2 cellular contexts compared by ENCODE assay signal in the genomic region with DNA sequence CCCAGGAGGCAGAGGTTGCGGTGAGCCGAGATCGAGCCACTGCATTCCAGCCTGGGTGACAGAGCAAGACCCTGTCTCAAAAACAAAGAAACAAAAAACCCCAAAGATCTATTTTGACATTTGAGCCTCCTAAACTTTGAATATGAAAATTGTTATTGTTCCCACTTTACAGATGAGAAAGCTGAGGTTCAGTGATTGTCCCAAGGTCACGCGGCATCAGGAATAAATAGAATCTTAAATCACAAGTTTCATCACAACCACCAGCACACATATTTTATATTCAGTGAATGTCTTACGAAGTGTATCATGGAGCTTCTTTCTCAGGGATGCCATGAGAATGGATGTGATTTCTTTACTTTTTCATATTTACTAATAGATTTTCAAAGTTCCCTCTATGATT.
A peak's percentile ranks its signal among the peaks of the same experiment; 100 is the strongest.
TF ChIP-seq lines count a peak whose summit lies in the region.

No MANE protein-coding gene starts in this region.

TF ChIP-seq in K562, 482 proteins besides CTCF, POLR2A, EP300 and RAD21:
- TF ChIP-seq BACH1 (tag; IDR thresholded peaks at IDR 0.05), result no peak
- no peak for TF ChIP-seq GATAD2A (IDR thresholded peaks at IDR 0.05)
- TF ChIP-seq, protein P1, sequence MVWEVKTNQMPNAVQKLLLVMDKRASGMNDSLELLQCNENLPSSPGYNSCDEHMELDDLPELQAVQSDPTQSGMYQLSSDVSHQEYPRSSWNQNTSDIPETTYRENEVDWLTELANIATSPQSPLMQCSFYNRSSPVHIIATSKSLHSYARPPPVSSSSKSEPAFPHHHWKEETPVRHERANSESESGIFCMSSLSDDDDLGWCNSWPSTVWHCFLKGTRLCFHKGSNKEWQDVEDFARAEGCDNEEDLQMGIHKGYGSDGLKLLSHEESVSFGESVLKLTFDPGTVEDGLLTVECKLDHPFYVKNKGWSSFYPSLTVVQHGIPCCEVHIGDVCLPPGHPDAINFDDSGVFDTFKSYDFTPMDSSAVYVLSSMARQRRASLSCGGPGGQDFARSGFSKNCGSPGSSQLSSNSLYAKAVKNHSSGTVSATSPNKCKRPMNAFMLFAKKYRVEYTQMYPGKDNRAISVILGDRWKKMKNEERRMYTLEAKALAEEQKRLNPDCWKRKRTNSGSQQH (CRISPR knock-in tag; IDR thresholded peaks at IDR 0.05), result no peak
- TF ChIP-seq MYBL2 (IDR thresholded peaks at IDR 0.05; ENCODE audit: low read depth), result no peak
- TF ChIP-seq MYBL2 (CRISPR knock-in tag; IDR thresholded peaks at IDR 0.05; ENCODE audit: borderline replicate concordance), result no peak
- peak; percentile 66 for TF ChIP-seq RBM25 (IDR thresholded peaks at IDR 0.05; ENCODE audit: low read depth, low read length, severe bottlenecking)
TF ChIP-seq in K562: peak in this region for 1.

TF ChIP-seq in HepG2, 621 proteins besides CTCF, POLR2A, EP300 and RAD21:
- TF ChIP-seq ZNF629 (CRISPR knock-in tag; conservative IDR thresholded peaks at IDR 0.05), result peak; percentile 77
- TF ChIP-seq, protein P2, sequence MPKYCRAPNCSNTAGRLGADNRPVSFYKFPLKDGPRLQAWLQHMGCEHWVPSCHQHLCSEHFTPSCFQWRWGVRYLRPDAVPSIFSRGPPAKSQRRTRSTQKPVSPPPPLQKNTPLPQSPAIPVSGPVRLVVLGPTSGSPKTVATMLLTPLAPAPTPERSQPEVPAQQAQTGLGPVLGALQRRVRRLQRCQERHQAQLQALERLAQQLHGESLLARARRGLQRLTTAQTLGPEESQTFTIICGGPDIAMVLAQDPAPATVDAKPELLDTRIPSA (CRISPR knock-in tag; IDR thresholded peaks at IDR 0.05; ENCODE audit: borderline replicate concordance), result no peak
- no peak for TF ChIP-seq STAT5B (CRISPR knock-in tag; IDR thresholded peaks at IDR 0.05)
